7 cellular contexts compared by ENCODE assay signal in genomic region chr7:95794917-95795515, GRCh38. TPM values are rescaled to one million over a fixed set of nuclear protein-coding genes. Genes with fewer than 3 reads are reported as not detected.
DNase-seq lines count a peak whose midpoint lies in the region; ATAC-seq and TF ChIP-seq lines count a peak whose summit lies in the region.

No MANE protein-coding gene starts in this region.

- no peaks in the 10 kb centered on the region for H3K9me3 Mint-ChIP-seq in activated T-helper 1 cell treated with anti-CD3 and anti-CD28 coated beads, Interleukin-12 subunit alpha, Interleukin-12 subunit beta, Interleukin-2, Interleukin-4 antibody, amounts not matched to agents 30 ng/mL and 10 ng/mL and 1 ng/mL, durations not matched to agents 14 hours and 24 hours and 36 hours
- H3K9me3 Mint-ChIP-seq in activated T-cell treated with anti-CD3 and anti-CD28 coated beads, Interleukin-2, amount 50 U/mL, for 24 hours, result peaks cover 3% of the 10 kb centered on the region

- no peaks in the 10 kb centered on the region for H3K36me3 Mint-ChIP-seq in activated T-helper 1 cell treated with anti-CD3 and anti-CD28 coated beads, Interleukin-12 subunit alpha, Interleukin-12 subunit beta, Interleukin-2, Interleukin-4 antibody, amounts not matched to agents 30 ng/mL and 10 ng/mL and 1 ng/mL, durations not matched to agents 14 hours and 24 hours and 36 hours (ENCODE audit: low read depth)
- no peaks in the 10 kb centered on the region for H3K36me3 Mint-ChIP-seq in activated T-cell treated with anti-CD3 and anti-CD28 coated beads, Interleukin-2, amount 50 U/mL, for 24 hours (ENCODE audit: low read depth)

- H3K4me3 Mint-ChIP-seq in activated T-helper 1 cell treated with anti-CD3 and anti-CD28 coated beads, Interleukin-12 subunit alpha, Interleukin-12 subunit beta, Interleukin-2, Interleukin-4 antibody, amounts not matched to agents 30 ng/mL and 10 ng/mL and 1 ng/mL, durations not matched to agents 14 hours and 24 hours and 36 hours, result no peak overlapping the region
- H3K4me3 Mint-ChIP-seq in activated T-cell treated with anti-CD3 and anti-CD28 coated beads, Interleukin-2, amount 50 U/mL, for 24 hours, result no peak overlapping the region

- no peaks in the 10 kb centered on the region for H3K27me3 Mint-ChIP-seq in activated T-helper 1 cell treated with anti-CD3 and anti-CD28 coated beads, Interleukin-12 subunit alpha, Interleukin-12 subunit beta, Interleukin-2, Interleukin-4 antibody, amounts not matched to agents 30 ng/mL and 10 ng/mL and 1 ng/mL, durations not matched to agents 14 hours and 24 hours and 36 hours (ENCODE audit: insufficient read depth)
- H3K27me3 Mint-ChIP-seq in activated T-cell treated with anti-CD3 and anti-CD28 coated beads, Interleukin-2, amount 50 U/mL, for 24 hours, result no peaks in the 10 kb centered on the region

- H3K27ac Mint-ChIP-seq in activated T-helper 1 cell treated with anti-CD3 and anti-CD28 coated beads, Interleukin-12 subunit alpha, Interleukin-12 subunit beta, Interleukin-2, Interleukin-4 antibody, amounts not matched to agents 30 ng/mL and 10 ng/mL and 1 ng/mL, durations not matched to agents 14 hours and 24 hours and 36 hours, result no peak overlapping the region
- no peak overlapping the region for H3K27ac Mint-ChIP-seq in activated T-cell treated with anti-CD3 and anti-CD28 coated beads, Interleukin-2, amount 50 U/mL, for 24 hours

- no peak overlapping the region for H3K27ac ChIP-seq in left lung

- ATAC-seq in HG03342 (IDR thresholded peaks at IDR 0.05; ENCODE audit: unreplicated experiment) (peak; percentile 78), SK-N-SH treated with all-trans-retinoic acid at 6 μM for 48 hours (peak; percentile 60; the same call in 2 of the 3 replicates), left lung (no peak), GM21717 (IDR thresholded peaks at IDR 0.05; ENCODE audit: unreplicated experiment) (no peak)

- no peak for DNase-seq in left lung
- no peak for DNase-seq in activated T-helper 1 cell treated with anti-CD3 and anti-CD28 coated beads, Interleukin-12 subunit alpha, Interleukin-12 subunit beta, Interleukin-2, Interleukin-4 antibody, amounts not matched to agents 30 ng/mL and 10 ng/mL and 1 ng/mL, durations not matched to agents 14 hours and 24 hours and 36 hours (ENCODE audit: low spot score)
- no peak for DNase-seq in activated T-cell treated with anti-CD3 and anti-CD28 coated beads, Interleukin-2, amount 50 U/mL, for 24 hours

- H3K36me3 ChIP-seq in left lung, result no peaks in the 10 kb centered on the region

- H3K9me3 ChIP-seq in left lung, result no peaks in the 10 kb centered on the region

- no peak overlapping the region for H3K4me3 ChIP-seq in left lung

- intact Hi-C loops in left lung (cut with DNase I), result no loop called here
- intact Hi-C loops in activated T-helper 1 cell treated with anti-CD3 and anti-CD28 coated beads, Interleukin-12 subunit alpha, Interleukin-12 subunit beta, Interleukin-2, Interleukin-4 antibody, amounts not matched to agents 30 ng/mL and 10 ng/mL and 1 ng/mL, durations not matched to agents 14 hours and 24 hours and 36 hours (cut with micrococcal nuclease), result no loop called here

- no peaks in the 10 kb centered on the region for H3K4me1 Mint-ChIP-seq in activated T-helper 1 cell treated with anti-CD3 and anti-CD28 coated beads, Interleukin-12 subunit alpha, Interleukin-12 subunit beta, Interleukin-2, Interleukin-4 antibody, amounts not matched to agents 30 ng/mL and 10 ng/mL and 1 ng/mL, durations not matched to agents 14 hours and 24 hours and 36 hours (ENCODE audit: low read depth)
- H3K4me1 Mint-ChIP-seq in activated T-cell treated with anti-CD3 and anti-CD28 coated beads, Interleukin-2, amount 50 U/mL, for 24 hours (ENCODE audit: low read depth), result no peaks in the 10 kb centered on the region

- no peaks in the 10 kb centered on the region for H3K27me3 ChIP-seq in left lung

- TF ChIP-seq CTCF in GM12874 (IDR thresholded peaks at IDR 0.05; ENCODE audit: insufficient read depth, low read depth, low read length) (peak; percentile 55; the same call in 1 of the 2 replicates), left lung (IDR thresholded peaks at IDR 0.05) (peak; percentile 15 to 20)

- no peaks in the 10 kb centered on the region for H3K4me1 ChIP-seq in left lung

TF ChIP-seq in SK-N-SH treated with all-trans-retinoic acid at 6 μM for 48 hours, 23 proteins besides CTCF, POLR2A, EP300 and RAD21 (continues in another document):
- TF ChIP-seq TSHZ2 (CRISPR knock-in tag; IDR thresholded peaks at IDR 0.05) (no peak), SNAI2 (CRISPR knock-in tag; IDR thresholded peaks at IDR 0.05) (no peak), ZNF565 (CRISPR knock-in tag; conservative IDR thresholded peaks at IDR 0.05; ENCODE audit: low read depth) (no peak), PPARA (CRISPR knock-in tag; IDR thresholded peaks at IDR 0.05; ENCODE audit: borderline replicate concordance) (no peak), CREB5 (CRISPR knock-in tag; IDR thresholded peaks at IDR 0.05; ENCODE audit: low read depth) (no peak), CSRNP3 (CRISPR knock-in tag; IDR thresholded peaks at IDR 0.05) (no peak), PATZ1 (CRISPR knock-in tag; IDR thresholded peaks at IDR 0.05; ENCODE audit: borderline replicate concordance) (no peak), ARNTL (CRISPR knock-in tag; IDR thresholded peaks at IDR 0.05; ENCODE audit: borderline replicate concordance, low read depth) (no peak), ESRRG (CRISPR knock-in tag; IDR thresholded peaks at IDR 0.05) (no peak), CSDC2 (CRISPR knock-in tag; IDR thresholded peaks at IDR 0.05) (no peak), GLIS3 (CRISPR knock-in tag; IDR thresholded peaks at IDR 0.05) (no peak)

RNA-seq across cellular contexts. Expression of gene DYNC1I1, which starts 22.7 kb away (rescaled TPM):
- 1 to 10 TPM; 1.6 to 1.9 TPM for total RNA-seq in left lung
- total RNA-seq in activated T-helper 1 cell treated with anti-CD3 and anti-CD28 coated beads, Interleukin-12 subunit alpha, Interleukin-12 subunit beta, Interleukin-2, Interleukin-4 antibody, amounts not matched to agents 30 ng/mL and 10 ng/mL and 1 ng/mL, durations not matched to agents 14 hours and 24 hours and 36 hours, result not detected in 2 replicates

Comparison
In these comparisons a context has a peak if more than half of its experiments do, and no peak if none do; other contexts are left out.
1. ATAC-seq: peak in HG03342 (single experiment) and SK-N-SH treated with all-trans-retinoic acid at 6 μM for 48 hours (single experiment); none in left lung (single experiment) and GM21717 (single experiment).